ENCODE assay signal across 23 cellular contexts in genomic region chr19:50310759-50311465, GRCh38. TPM values are rescaled to one million over a fixed set of nuclear protein-coding genes. Genes with fewer than 3 reads are reported as not detected.
A peak's percentile ranks its signal among the peaks of the same experiment; 100 is the strongest.
DNase-seq lines count a peak whose midpoint lies in the region; ATAC-seq, FAIRE-seq and TF ChIP-seq lines count a peak whose summit lies in the region.
"Had no signal": no experiment of that assay in that cellular context is flagged by ENCODE, and none has a peak within 500 bp of the region (broad histone marks: within the 10 kb centered on the region; RNA-seq: fewer than 3 reads in every experiment).

No MANE protein-coding gene starts in this region.

- no peak for TF ChIP-seq EP300 in A549 (IDR thresholded peaks at IDR 0.05)

- H3K9me3 Mint-ChIP-seq in H9 (no peaks in the 10 kb centered on the region; a peak in 1 of 5 replicates), chondrocyte (ENCODE audit: low read depth) (no peaks in the 10 kb centered on the region)
- H3K9me3 Mint-ChIP-seq: CD8-positive, alpha-beta T cell had no signal

- no peak overlapping the region for H2BK120ac ChIP-seq in H9 (ENCODE audit: low read depth, low read length, poor library complexity, severe bottlenecking)

- H3K4ac ChIP-seq in H9 (ENCODE audit: low read depth, low read length) = no peak overlapping the region

- TF ChIP-seq CTCF in A549 (IDR thresholded peaks at IDR 0.05) = no peak
- no peak for TF ChIP-seq CTCF in H9 (conservative IDR thresholded peaks at IDR 0.05)
- TF ChIP-seq CTCF in chondrocyte (IDR thresholded peaks at IDR 0.05) = no peak
- no peak for TF ChIP-seq CTCF in osteoblast (IDR thresholded peaks at IDR 0.05; ENCODE audit: extremely low read depth, low read depth, low read length)

- H3K4me3 ChIP-seq in A549 = no peak overlapping the region
- no peak overlapping the region for H3K4me3 ChIP-seq in osteoblast (ENCODE audit: insufficient read depth, low read length)
- H3K4me3 ChIP-seq: BLaER1 treated with 17β-estradiol and CSF1 and Interleukin-3, amounts not matched to agents 10 nM and 100 nM; SJCRH30 had no signal

- no peak for FAIRE-seq in A549 (lab: Jason Lieb, UNC)
- FAIRE-seq: G401.6, GM12892, RCC 7860 had no signal

- no peak overlapping the region for H2BK5ac ChIP-seq in H9 (ENCODE audit: insufficient read length, low read length)

- peaks cover 0 to 7% (median 0%) of the 10 kb centered on the region in 3 experiments; a peak in 3 of 7 replicates for H3K36me3 Mint-ChIP-seq in H9 (ENCODE audit: insufficient read depth in 1 of 3, low read depth in 3 of 3)
- peaks cover 1% of the 10 kb centered on the region for H3K36me3 Mint-ChIP-seq in chondrocyte (ENCODE audit: low read depth)
- H3K36me3 Mint-ChIP-seq: CD8-positive, alpha-beta T cell had no signal

- H3K9ac ChIP-seq in H9 (ENCODE audit: extremely low read depth, insufficient read length, low read length) = no peak overlapping the region
- H3K9ac ChIP-seq: BLaER1 treated with 17β-estradiol and CSF1 and Interleukin-3, amounts not matched to agents 10 nM and 100 nM; KMS-11 had no signal

- H3K23ac ChIP-seq in H9 (ENCODE audit: insufficient read length, low read depth, low read length) = no peak overlapping the region

- TF ChIP-seq POLR2A in A549 (IDR thresholded peaks at IDR 0.05; ENCODE audit: low read length) = no peak

- no peak for TF ChIP-seq RAD21 in A549 (conservative IDR thresholded peaks at IDR 0.05 in 1 of 2, IDR thresholded peaks at IDR 0.05 in 1 of 2)

- H3K4me1 Mint-ChIP-seq in H9 (peaks cover 19 to 38% of the 10 kb centered on the region in 2 experiments), chondrocyte (ENCODE audit: low read depth) (peaks cover 13% of the 10 kb centered on the region)

- POLR2A ChIA-PET in A549 (lab: Yijun Ruan, JAX) = no interaction called here

- no peak overlapping the region for H2BK15ac ChIP-seq in H9 (ENCODE audit: low read depth, low read length)

- H2AFZ ChIP-seq in H9 (ENCODE audit: low read length) (no peak overlapping the region), osteoblast (ENCODE audit: low read length) (no peak overlapping the region)

- no peak overlapping the region for H3K56ac ChIP-seq in H9 (ENCODE audit: insufficient read length, low read depth, low read length)

- H2BK12ac ChIP-seq in H9 (ENCODE audit: insufficient read length, low read depth, low read length) = no peak overlapping the region

- no peak overlapping the region for H3K27ac ChIP-seq in A549
- no peak overlapping the region for H3K27ac ChIP-seq in H9 (ENCODE audit: insufficient read length, low read depth, low read length)
- no peak overlapping the region for H3K27ac ChIP-seq in osteoblast (ENCODE audit: low read depth, low read length)
- H3K27ac ChIP-seq: BLaER1 treated with 17β-estradiol and CSF1 and Interleukin-3, amounts not matched to agents 10 nM and 100 nM; HL-60; KMS-11; SJCRH30 had no signal

- H3K79me2 ChIP-seq in H9 (ENCODE audit: insufficient read depth, low read length) = no peaks in the 10 kb centered on the region
- H3K79me2 ChIP-seq in osteoblast (ENCODE audit: insufficient read depth, low read length) = no peaks in the 10 kb centered on the region

- no peak overlapping the region for H2AK5ac ChIP-seq in H9 (ENCODE audit: insufficient read length, low read length)

- peaks cover 28% of the 10 kb centered on the region for H3K27me3 Mint-ChIP-seq in H9 (ENCODE audit: low read depth)
- H3K27me3 Mint-ChIP-seq in chondrocyte (ENCODE audit: low read depth) = peaks cover 60% of the 10 kb centered on the region

- no peak overlapping the region for H3K18ac ChIP-seq in H9 (ENCODE audit: insufficient read length, low read depth, low read length)

- H3K27ac Mint-ChIP-seq in H9 (no peak overlapping the region), chondrocyte (ENCODE audit: unreplicated experiment) (no peak overlapping the region)
- H3K27ac Mint-ChIP-seq: CD8-positive, alpha-beta T cell had no signal

- CTCF ChIA-PET in A549 (lab: Yijun Ruan, JAX) = interaction anchor here (0.6 to 3.6 kb wide), 4 partner anchors 18 to 362 kb away, joined by 3 to 12 read pairs (median 4); partner anchors contain the start of gene KCNC3

- H3K9me3 ChIP-seq in A549 (no peaks in the 10 kb centered on the region), H9 (ENCODE audit: control insufficient read depth, low read depth, low read length) (no peaks in the 10 kb centered on the region), osteoblast (ENCODE audit: low read depth, low read length) (no peaks in the 10 kb centered on the region)
- H3K9me3 ChIP-seq: BLaER1 treated with 17β-estradiol and CSF1 and Interleukin-3, amounts not matched to agents 10 nM and 100 nM had no signal

- H4K20me1 ChIP-seq in H9 (ENCODE audit: control insufficient read depth, insufficient read depth, insufficient read length) = no peaks in the 10 kb centered on the region
- H4K20me1 ChIP-seq in osteoblast (ENCODE audit: insufficient read depth, low read length) = no peaks in the 10 kb centered on the region

- H4K5ac ChIP-seq in H9 (ENCODE audit: insufficient read length, low read depth, low read length) = no peak overlapping the region

- DNase-seq in A549 (ENCODE audit: low read depth in 1 of 2, low spot score in 1 of 2) (no peak), H9 (no peak), chondrocyte (ENCODE audit: low spot score) (peak; percentile 61), osteoblast (ENCODE audit: insufficient read length, low spot score, missing footprints) (peak; percentile 56), iPS-NIHi11 (ENCODE audit: low spot score) (no peak)
- no peak for DNase-seq in stimulated activated CD4-positive, alpha-beta T cell treated with anti-CD3 and anti-CD28 coated beads, Interleukin-4, amount 100 ng/mL, for 1 hour
- DNase-seq in stimulated activated CD4-positive, alpha-beta T cell treated with anti-CD3 and anti-CD28 coated beads, Interleukin-2, amount 100 ng/mL, for 24 hours = no peak
- DNase-seq: CD8-positive, alpha-beta T cell; MV-4-11; NCI-H1105 treated with DMSO at 0.1 percent for 48 hours; NCI-H1694; NCI-H2081; NCI-H446 treated with DMSO at 0.1 percent for 48 hours; NCI-H526 treated with DMSO at 0.1 percent for 48 hours; OCI-M1; SJCRH30 had no signal

- H4K8ac ChIP-seq in H9 (replicated peaks; ENCODE audit: insufficient read length, low read depth, low read length) = no peak overlapping the region

- no peak overlapping the region for H3K4me2 ChIP-seq in A549
- H3K4me2 ChIP-seq in H9 (ENCODE audit: insufficient read depth, insufficient read length, low read length) = no peak overlapping the region
- no peak overlapping the region for H3K4me2 ChIP-seq in osteoblast (ENCODE audit: insufficient read depth, low read length)
- H3K4me2 ChIP-seq: BLaER1 treated with 17β-estradiol and CSF1 and Interleukin-3, amounts not matched to agents 10 nM and 100 nM; KMS-11 had no signal

- peak overlapping the region; percentile 7 to 59; a peak in 3 of 5 replicates for H3K4me3 Mint-ChIP-seq in H9
- no peak overlapping the region for H3K4me3 Mint-ChIP-seq in chondrocyte (ENCODE audit: unreplicated experiment)
- H3K4me3 Mint-ChIP-seq: CD8-positive, alpha-beta T cell had no signal

- no peaks in the 10 kb centered on the region for H3K79me1 ChIP-seq in H9 (ENCODE audit: insufficient read depth, low read depth, low read length, poor library complexity, severe bottlenecking)

- WGBS in A549 (ENCODE audit: missing lambda C conversion rate) = 35% methylated on average over 10 of the region's 10 CpGs
- WGBS in H9 (ENCODE audit: extremely low coverage, insufficient read length, low lambda C conversion rate) = no CpG with 5 or more reads among the region's 10 CpGs

- H3K23me2 ChIP-seq in H9 (ENCODE audit: insufficient read length, low read depth, low read length, poor library complexity, severe bottlenecking) = peaks cover 24% of the 10 kb centered on the region

- no peaks in the 10 kb centered on the region for H3K36me3 ChIP-seq in osteoblast (ENCODE audit: insufficient read depth, low read length)
- H3K36me3 ChIP-seq: BLaER1 treated with 17β-estradiol and CSF1 and Interleukin-3, amounts not matched to agents 10 nM and 100 nM had no signal

- ATAC-seq in A549 = no peak
- ATAC-seq: CD8-positive, alpha-beta T cell had no signal

- H2BK20ac ChIP-seq in H9 (ENCODE audit: low read depth, low read length, poor library complexity, severe bottlenecking) = no peak overlapping the region

- no peaks in the 10 kb centered on the region for H3K27me3 ChIP-seq in H9 (ENCODE audit: insufficient read depth, low read length)
- peaks cover 30% of the 10 kb centered on the region for H3K27me3 ChIP-seq in osteoblast (ENCODE audit: insufficient read depth, low read length)
- H3K27me3 ChIP-seq: SJCRH30 had no signal

- H3K4me1 ChIP-seq in A549 = peaks cover 23% of the 10 kb centered on the region
- H3K4me1 ChIP-seq in H9 (ENCODE audit: insufficient read depth, low read length) = no peaks in the 10 kb centered on the region
- H3K4me1 ChIP-seq in osteoblast (ENCODE audit: insufficient read depth, low read length) = no peaks in the 10 kb centered on the region
- H3K4me1 ChIP-seq: BLaER1 treated with 17β-estradiol and CSF1 and Interleukin-3, amounts not matched to agents 10 nM and 100 nM; SJCRH30 had no signal

- H4K91ac ChIP-seq in H9 (ENCODE audit: insufficient read length, low read depth, low read length) = no peak overlapping the region

- H3K14ac ChIP-seq in H9 (ENCODE audit: insufficient read depth, low read length) = no peak overlapping the region

- H3T11ph ChIP-seq in H9 (ENCODE audit: low read length) = no peak overlapping the region

TF ChIP-seq in A549, 52 proteins besides CTCF, POLR2A, EP300 and RAD21 (continues in another document):
- TF ChIP-seq SREBF2 (IDR thresholded peaks at IDR 0.05) (no peak), NR3C1 (IDR thresholded peaks at IDR 0.05) (no peak), JUNB (IDR thresholded peaks at IDR 0.05) (no peak), SMC3 (IDR thresholded peaks at IDR 0.05) (no peak), ZC3H11A (IDR thresholded peaks at IDR 0.05) (no peak), FOSB (CRISPR knock-in tag; IDR thresholded peaks at IDR 0.05) (no peak), RARB (CRISPR knock-in tag; IDR thresholded peaks at IDR 0.05) (no peak)

RNA-seq across cellular contexts. Expression of gene KCNC3, which starts 18.3 kb away (rescaled TPM):
- polyA plus RNA-seq in A549 (2011; rRNA removed) (0.17 and 0.32 TPM in 2 replicates), A549 (2017; fragmentation: RNase III; extraction: RNeasy Plus Mini Kit Qiagen cat#74134 plus additional on column Dnase treatment) (1.0 to 1.7 TPM (median 1.4 TPM) in 3 replicates)
- 0.30 and 0.41 TPM in 2 replicates for polyA plus RNA-seq in A549 (2012; cell fraction: cytosol; rRNA removed)
- polyA plus RNA-seq in A549 (2012; cell fraction: nucleus; rRNA removed) = 1.3 and 1.5 TPM in 2 replicates
- polyA minus RNA-seq in A549 (2011; rRNA and poly(A)+ RNA removed) = 0.54 and 0.83 TPM in 2 replicates
- total RNA-seq in H9 (2021) (15.2 and 17.3 TPM in 2 replicates), chondrocyte (4.9 to 9.3 TPM (median 8.9 TPM) in 3 replicates), osteoblast (under 0.01 TPM in 1 of 2 replicates, not detected in the other)

RNA-seq across cellular contexts. Expression of gene NAPSA, which starts 54.5 kb away (rescaled TPM):
- polyA plus RNA-seq in A549 (2011; rRNA removed) (1.3 and 1.7 TPM in 2 replicates), A549 (2017; fragmentation: RNase III; extraction: RNeasy Plus Mini Kit Qiagen cat#74134 plus additional on column Dnase treatment) (1.5 to 2.0 TPM (median 1.7 TPM) in 3 replicates)
- 1.3 and 1.4 TPM in 2 replicates for polyA plus RNA-seq in A549 (2012; cell fraction: cytosol; rRNA removed)
- polyA plus RNA-seq in A549 (2012; cell fraction: nucleus; rRNA removed) = 5.7 and 7.2 TPM in 2 replicates
- polyA minus RNA-seq in A549 (2011; rRNA and poly(A)+ RNA removed) = 1.2 and 1.8 TPM in 2 replicates
- total RNA-seq in H9 (2021) (0.33 and 0.44 TPM in 2 replicates), chondrocyte (0.27 to 0.74 TPM (median 0.55 TPM) in 3 replicates), osteoblast (under 0.01 and 0.29 TPM in 2 replicates)
- total RNA-seq: Daoy had no signal

Comparison
In these comparisons a context has a peak if more than half of its experiments do, and no peak if none do; other contexts are left out.
1. DNase-seq: peak in chondrocyte (single experiment) and osteoblast (single experiment); none in A549 (0 of 2), H9 (single experiment), stimulated activated CD4-positive, alpha-beta T cell treated with anti-CD3 and anti-CD28 coated beads, Interleukin-4, amount 100 ng/mL, for 1 hour (single experiment), stimulated activated CD4-positive, alpha-beta T cell treated with anti-CD3 and anti-CD28 coated beads, Interleukin-2, amount 100 ng/mL, for 24 hours (0 of 2) and iPS-NIHi11 (single experiment).